ENCODE assay signal across 8 cellular contexts in genomic region chr14:80692903-80693302, GRCh38.
"Had no signal": no experiment of that assay in that cellular context is flagged by ENCODE, and none has a peak within 500 bp of the region (broad histone marks: within the 10 kb centered on the region; RNA-seq: fewer than 3 reads in every experiment).

No MANE protein-coding gene starts in this region.

- H3K9ac ChIP-seq: GM23248 had no signal

- H3K4me1 Mint-ChIP-seq: IgD-negative memory B cell had no signal

- H3K4me3 ChIP-seq: GM23248 had no signal

- H3K27ac Mint-ChIP-seq: HFFc6, IgD-negative memory B cell had no signal

- H3K27me3 Mint-ChIP-seq: IgD-negative memory B cell had no signal

- H3K27ac ChIP-seq: GM23248, HL-60 had no signal

- H3K9me3 Mint-ChIP-seq: H9, HFFc6 had no signal

- ATAC-seq: HepG2 had no signal

- H2AFZ ChIP-seq: GM23248 had no signal

- H3K4me3 Mint-ChIP-seq: H9, HFFc6, IgD-negative memory B cell had no signal

- DNase-seq: GM23248, H9, HCEC 1CT, HFFc6, KBM-7 had no signal
